In genomic region chr17:16936536-16937310, GRCh38 we compare ENCODE assay signal across 15 cellular contexts. TPM values are rescaled to one million over a fixed set of nuclear protein-coding genes. Genes with fewer than 3 reads are reported as not detected.
"Had no signal": no experiment of that assay in that cellular context is flagged by ENCODE, and none has a peak within 500 bp of the region (broad histone marks: within the 10 kb centered on the region; RNA-seq: fewer than 3 reads in every experiment).

No MANE protein-coding gene starts in this region.

- H3K27me3 ChIP-seq: SJSA1, tibial nerve had no signal

- H3K9me3 ChIP-seq: SJSA1, tibial nerve had no signal

- DNase-seq: activated CD4-positive, alpha-beta T cell treated with anti-CD3 and anti-CD28 coated beads for 48 hours; central memory CD4-positive, alpha-beta T cell; effector memory CD8-positive, alpha-beta T cell; hippocampal formation; kidney glomerular epithelial cell; occipital lobe; stimulated activated CD4-positive, alpha-beta T cell treated with anti-CD3 and anti-CD28 coated beads, Interleukin-4, amount 100 ng/mL, for 4 hours; SW 1271 had no signal

- H3K36me3 ChIP-seq: SJSA1, tibial nerve had no signal

- ATAC-seq: effector memory CD8-positive, alpha-beta T cell; natural killer cell had no signal

- H3K27ac ChIP-seq: SJSA1, tibial nerve had no signal

- H3K4me3 ChIP-seq: SJSA1, tibial nerve had no signal

RNA-seq across cellular contexts. Expression of gene TNFRSF13B, which starts 35.2 kb away (rescaled TPM):
- total RNA-seq: activated CD8-positive, alpha-beta memory T cell treated with anti-CD3 and anti-CD28 coated beads for 36 hours; epithelial cell of proximal tubule; lung microvascular endothelial cell; occipital lobe; pulmonary artery endothelial cell; SJSA1; tibial nerve had no signal
